ENCODE assay signal across 18 cellular contexts in genomic region chr14:79571361-79571760, GRCh38.
"Had no signal": no experiment of that assay in that cellular context is flagged by ENCODE, and none has a peak within 500 bp of the region (broad histone marks: within the 10 kb centered on the region; RNA-seq: fewer than 3 reads in every experiment).

No MANE protein-coding gene starts in this region.

- H3K27me3 Mint-ChIP-seq: activated B cell treated with CpG ODN at 0.5 μM for 24 hours; activated CD8-positive, alpha-beta T cell treated with anti-CD3 and anti-CD28 coated beads for 36 hours; activated naive CD4-positive, alpha-beta T cell treated with anti-CD3 and anti-CD28 coated beads, Interleukin-2, amount 50 U/mL, for 24 hours; activated naive CD8-positive, alpha-beta T cell treated with anti-CD3 and anti-CD28 coated beads, Interleukin-2, amount 50 U/mL, for 24 hours; naive B cell; stimulated activated memory B cell treated with anti-CD40 and anti-IgM and Interleukin-4, amounts not matched to agents 10 μg/mL and 1 μg/mL and 100 μg/mL, for 72 hours; stimulated activated naive CD8-positive, alpha-beta T cell treated with anti-CD3 and anti-CD28 coated beads, Interleukin-15, amount 100 ng/mL, for 72 hours had no signal

- H3K27ac Mint-ChIP-seq: activated B cell treated with CpG ODN at 0.5 μM for 24 hours; activated CD8-positive, alpha-beta T cell treated with anti-CD3 and anti-CD28 coated beads for 36 hours; activated naive CD4-positive, alpha-beta T cell treated with anti-CD3 and anti-CD28 coated beads, Interleukin-2, amount 50 U/mL, for 24 hours; activated naive CD8-positive, alpha-beta T cell treated with anti-CD3 and anti-CD28 coated beads, Interleukin-2, amount 50 U/mL, for 24 hours; activated T-helper 2 cell treated with anti-CD3 and anti-CD28 coated beads, Interferon-gamma antibody, Interleukin-2, Interleukin-4, amounts not matched to agents 10 μg/mL and 5 μg/mL and 100 μg/mL, durations not matched to agents 14 hours and 24 hours and 36 hours; mesothelial cell of epicardium; naive B cell; stimulated activated memory B cell treated with anti-CD40 and anti-IgM and Interleukin-4, amounts not matched to agents 10 μg/mL and 1 μg/mL and 100 μg/mL, for 72 hours; stimulated activated naive CD8-positive, alpha-beta T cell treated with anti-CD3 and anti-CD28 coated beads, Interleukin-15, amount 100 ng/mL, for 72 hours; T-helper 2 cell treated with Interferon-gamma antibody and Interleukin-4, amounts not matched to agents 5 μg/mL and 100 μg/mL, for 36 hours had no signal

- H3K36me3 Mint-ChIP-seq: activated naive CD4-positive, alpha-beta T cell treated with anti-CD3 and anti-CD28 coated beads, Interleukin-2, amount 50 U/mL, for 24 hours; mesothelial cell of epicardium; naive B cell; stimulated activated memory B cell treated with anti-CD40 and anti-IgM and Interleukin-4, amounts not matched to agents 10 μg/mL and 1 μg/mL and 100 μg/mL, for 72 hours had no signal

- DNase-seq: activated B cell treated with CpG ODN at 0.5 μM for 24 hours; activated CD4-positive, alpha-beta T cell treated with anti-CD3 and anti-CD28 coated beads, Interleukin-2, amount 50 U/mL, for 1 hour; activated CD8-positive, alpha-beta T cell treated with anti-CD3 and anti-CD28 coated beads for 36 hours; activated naive CD8-positive, alpha-beta T cell treated with anti-CD3 and anti-CD28 coated beads, Interleukin-2, amount 50 U/mL, for 24 hours; activated T-cell treated with anti-CD3 and anti-CD28 coated beads, Interleukin-2, amount 50 U/mL, for 4 hours; colonic mucosa; effector CD8-positive, alpha-beta T cell; naive B cell; stimulated activated CD4-positive, alpha-beta T cell treated with anti-CD3 and anti-CD28 coated beads, Interleukin-4, amount 100 ng/mL, for 4 hours; stimulated activated CD8-positive, alpha-beta memory T cell treated with anti-CD3 and anti-CD28 coated beads, Interleukin-4, amount 100 ng/mL, for 48 hours; stimulated activated naive CD8-positive, alpha-beta T cell treated with anti-CD3 and anti-CD28 coated beads, Interleukin-15, amount 100 ng/mL, for 72 hours; T-helper 1 cell; upper lobe of left lung had no signal

- H3K4me1 Mint-ChIP-seq: activated B cell treated with CpG ODN at 0.5 μM for 24 hours; activated naive CD4-positive, alpha-beta T cell treated with anti-CD3 and anti-CD28 coated beads, Interleukin-2, amount 50 U/mL, for 24 hours; activated naive CD8-positive, alpha-beta T cell treated with anti-CD3 and anti-CD28 coated beads, Interleukin-2, amount 50 U/mL, for 24 hours; naive B cell; stimulated activated memory B cell treated with anti-CD40 and anti-IgM and Interleukin-4, amounts not matched to agents 10 μg/mL and 1 μg/mL and 100 μg/mL, for 72 hours; stimulated activated naive CD8-positive, alpha-beta T cell treated with anti-CD3 and anti-CD28 coated beads, Interleukin-15, amount 100 ng/mL, for 72 hours had no signal

- H3K4me3 Mint-ChIP-seq: activated B cell treated with CpG ODN at 0.5 μM for 24 hours; activated CD8-positive, alpha-beta T cell treated with anti-CD3 and anti-CD28 coated beads for 36 hours; activated naive CD4-positive, alpha-beta T cell treated with anti-CD3 and anti-CD28 coated beads, Interleukin-2, amount 50 U/mL, for 24 hours; activated naive CD8-positive, alpha-beta T cell treated with anti-CD3 and anti-CD28 coated beads, Interleukin-2, amount 50 U/mL, for 24 hours; activated T-cell treated with anti-CD3 and anti-CD28 coated beads, Interleukin-2, amount 50 U/mL, for 4 hours; mesothelial cell of epicardium; naive B cell; stimulated activated memory B cell treated with anti-CD40 and anti-IgM and Interleukin-4, amounts not matched to agents 10 μg/mL and 1 μg/mL and 100 μg/mL, for 72 hours; stimulated activated naive CD8-positive, alpha-beta T cell treated with anti-CD3 and anti-CD28 coated beads, Interleukin-15, amount 100 ng/mL, for 72 hours; T-helper 2 cell treated with Interferon-gamma antibody and Interleukin-4, amounts not matched to agents 5 μg/mL and 100 μg/mL, for 36 hours had no signal

- H3K9me3 Mint-ChIP-seq: activated B cell treated with CpG ODN at 0.5 μM for 24 hours; activated CD8-positive, alpha-beta T cell treated with anti-CD3 and anti-CD28 coated beads for 36 hours; activated naive CD4-positive, alpha-beta T cell treated with anti-CD3 and anti-CD28 coated beads, Interleukin-2, amount 50 U/mL, for 24 hours; activated naive CD8-positive, alpha-beta T cell treated with anti-CD3 and anti-CD28 coated beads, Interleukin-2, amount 50 U/mL, for 24 hours; activated T-helper 2 cell treated with anti-CD3 and anti-CD28 coated beads, Interferon-gamma antibody, Interleukin-2, Interleukin-4, amounts not matched to agents 10 μg/mL and 5 μg/mL and 100 μg/mL, durations not matched to agents 14 hours and 24 hours and 36 hours; mesothelial cell of epicardium; stimulated activated memory B cell treated with anti-CD40 and anti-IgM and Interleukin-4, amounts not matched to agents 10 μg/mL and 1 μg/mL and 100 μg/mL, for 72 hours had no signal
